ENCODE assay signal across 29 cellular contexts in genomic region chr2:97905294-97905693, GRCh38.
"Had no signal": no experiment of that assay in that cellular context is flagged by ENCODE, and none has a peak within 500 bp of the region (broad histone marks: within the 10 kb centered on the region; RNA-seq: fewer than 3 reads in every experiment).

No MANE protein-coding gene starts in this region.

- H3K9me3 ChIP-seq: esophagus squamous epithelium had no signal

- H3K27ac ChIP-seq: brain microvascular endothelial cell, epithelial cell of prostate, esophagus squamous epithelium, WERI-Rb-1 had no signal

- ATAC-seq: activated CD4-positive, alpha-beta T cell treated with anti-CD3 and anti-CD28 coated beads for 36 hours; activated CD8-positive, alpha-beta memory T cell treated with anti-CD3 and anti-CD28 coated beads, Interleukin-2, amount 10 ng/mL, durations not matched to agents 7 days and 5 days; activated CD8-positive, alpha-beta T cell treated with anti-CD3 and anti-CD28 coated beads, Interleukin-2, amount 10 ng/mL, durations not matched to agents 7 days and 5 days; activated T-helper 17 cell treated with anti-CD3 and anti-CD28 coated beads, Interleukin-2, amount 50 U/mL, for 72 hours; T-helper 17 cell had no signal

- DNase-seq: activated CD4-positive, alpha-beta memory T cell treated with anti-CD3 and anti-CD28 coated beads for 36 hours; activated CD4-positive, alpha-beta T cell treated with anti-CD3 and anti-CD28 coated beads for 36 hours; activated CD4-positive, alpha-beta T cell treated with anti-CD3 and anti-CD28 coated beads, Interleukin-2, amount 10 ng/mL, durations not matched to agents 24 days and 14 days; activated CD4-positive, CD25-positive, alpha-beta regulatory T cell; activated CD4-positive, CD25-positive, alpha-beta regulatory T cell treated with anti-CD3 and anti-CD28 coated beads, Interleukin-2, amount 50 U/mL, for 72 hours; activated CD8-positive, alpha-beta memory T cell treated with anti-CD3 and anti-CD28 coated beads, Interleukin-2, amount 10 ng/mL, durations not matched to agents 7 days and 5 days; activated CD8-positive, alpha-beta memory T cell treated with anti-CD3 and anti-CD28 coated beads, Interleukin-2, amount 50 U/mL, for 4 hours; activated CD8-positive, alpha-beta T cell treated with anti-CD3 and anti-CD28 coated beads, Interleukin-2, amount 10 ng/mL, durations not matched to agents 7 days and 5 days; activated effector memory CD4-positive, alpha-beta T cell treated with Interleukin-2 at 50 U/mL for 16 hours; activated gamma-delta T cell treated with Interleukin-2 at 50 U/mL for 16 hours; activated naive CD4-positive, alpha-beta T cell treated with anti-CD3 and anti-CD28 coated beads, Interleukin-2, amount 50 U/mL, for 16 hours; activated naive CD4-positive, alpha-beta T cell treated with Interleukin-2 at 50 U/mL for 16 hours; activated T-cell treated with anti-CD3 and anti-CD28 coated beads, Interleukin-2, amount 50 U/mL, for 24 hours; amniotic stem cell; anterior cingulate cortex; brain microvascular endothelial cell; cortex of kidney; effector CD8-positive, alpha-beta T cell; esophagus squamous epithelium; foreskin melanocyte; head of caudate nucleus; T-helper 1 cell; T-helper 17 cell; T1000; WERI-Rb-1 had no signal

- H3K9me3 Mint-ChIP-seq: activated CD4-positive, alpha-beta memory T cell treated with anti-CD3 and anti-CD28 coated beads for 36 hours; activated T-cell treated with anti-CD3 and anti-CD28 coated beads, Interleukin-2, amount 50 U/mL, for 24 hours; activated T-helper 17 cell treated with anti-CD3 and anti-CD28 coated beads, Interleukin-2, amount 50 U/mL, for 72 hours; T-helper 2 cell treated with Interferon-gamma antibody and Interleukin-4, amounts not matched to agents 5 μg/mL and 100 μg/mL, for 36 hours had no signal

- H3K4me1 Mint-ChIP-seq: activated T-helper 17 cell treated with anti-CD3 and anti-CD28 coated beads, Interleukin-2, amount 50 U/mL, for 72 hours had no signal

- H3K4me3 Mint-ChIP-seq: activated CD4-positive, alpha-beta memory T cell treated with anti-CD3 and anti-CD28 coated beads for 36 hours; activated CD4-positive, alpha-beta T cell treated with anti-CD3 and anti-CD28 coated beads for 36 hours; activated CD4-positive, alpha-beta T cell treated with anti-CD3 and anti-CD28 coated beads, Interleukin-2, amount 10 ng/mL, durations not matched to agents 24 days and 14 days; activated CD8-positive, alpha-beta memory T cell treated with anti-CD3 and anti-CD28 coated beads, Interleukin-2, amount 10 ng/mL, durations not matched to agents 7 days and 5 days; activated CD8-positive, alpha-beta T cell treated with anti-CD3 and anti-CD28 coated beads, Interleukin-2, amount 10 ng/mL, durations not matched to agents 7 days and 5 days; activated naive CD8-positive, alpha-beta T cell; activated T-cell treated with anti-CD3 and anti-CD28 coated beads, Interleukin-2, amount 50 U/mL, for 24 hours; activated T-helper 17 cell treated with anti-CD3 and anti-CD28 coated beads, Interleukin-2, amount 50 U/mL, for 72 hours; T-helper 17 cell; T-helper 2 cell treated with Interferon-gamma antibody and Interleukin-4, amounts not matched to agents 5 μg/mL and 100 μg/mL, for 36 hours had no signal

- H3K27me3 Mint-ChIP-seq: activated CD4-positive, alpha-beta memory T cell treated with anti-CD3 and anti-CD28 coated beads for 36 hours; activated CD4-positive, alpha-beta T cell treated with anti-CD3 and anti-CD28 coated beads for 36 hours; activated CD4-positive, alpha-beta T cell treated with anti-CD3 and anti-CD28 coated beads, Interleukin-2, amount 10 ng/mL, durations not matched to agents 24 days and 14 days; activated CD8-positive, alpha-beta memory T cell treated with anti-CD3 and anti-CD28 coated beads, Interleukin-2, amount 10 ng/mL, durations not matched to agents 7 days and 5 days; activated naive CD8-positive, alpha-beta T cell; activated T-cell treated with anti-CD3 and anti-CD28 coated beads, Interleukin-2, amount 50 U/mL, for 24 hours; activated T-helper 17 cell treated with anti-CD3 and anti-CD28 coated beads, Interleukin-2, amount 50 U/mL, for 72 hours; T-helper 17 cell had no signal

- H3K27me3 ChIP-seq: brain microvascular endothelial cell, esophagus squamous epithelium had no signal

- H3K4me3 ChIP-seq: esophagus squamous epithelium had no signal

- H3K36me3 ChIP-seq: brain microvascular endothelial cell had no signal

- H3K27ac Mint-ChIP-seq: activated CD4-positive, alpha-beta memory T cell treated with anti-CD3 and anti-CD28 coated beads for 36 hours; activated CD4-positive, alpha-beta T cell treated with anti-CD3 and anti-CD28 coated beads for 36 hours; activated CD4-positive, alpha-beta T cell treated with anti-CD3 and anti-CD28 coated beads, Interleukin-2, amount 10 ng/mL, durations not matched to agents 24 days and 14 days; activated CD8-positive, alpha-beta memory T cell treated with anti-CD3 and anti-CD28 coated beads, Interleukin-2, amount 10 ng/mL, durations not matched to agents 7 days and 5 days; activated CD8-positive, alpha-beta T cell treated with anti-CD3 and anti-CD28 coated beads, Interleukin-2, amount 10 ng/mL, durations not matched to agents 7 days and 5 days; activated naive CD8-positive, alpha-beta T cell; activated T-cell treated with anti-CD3 and anti-CD28 coated beads, Interleukin-2, amount 50 U/mL, for 24 hours; activated T-helper 17 cell treated with anti-CD3 and anti-CD28 coated beads, Interleukin-2, amount 50 U/mL, for 72 hours; T-helper 17 cell; T-helper 2 cell treated with Interferon-gamma antibody and Interleukin-4, amounts not matched to agents 5 μg/mL and 100 μg/mL, for 36 hours had no signal
